ENCODE assay signal across 13 cellular contexts in the genomic region with DNA sequence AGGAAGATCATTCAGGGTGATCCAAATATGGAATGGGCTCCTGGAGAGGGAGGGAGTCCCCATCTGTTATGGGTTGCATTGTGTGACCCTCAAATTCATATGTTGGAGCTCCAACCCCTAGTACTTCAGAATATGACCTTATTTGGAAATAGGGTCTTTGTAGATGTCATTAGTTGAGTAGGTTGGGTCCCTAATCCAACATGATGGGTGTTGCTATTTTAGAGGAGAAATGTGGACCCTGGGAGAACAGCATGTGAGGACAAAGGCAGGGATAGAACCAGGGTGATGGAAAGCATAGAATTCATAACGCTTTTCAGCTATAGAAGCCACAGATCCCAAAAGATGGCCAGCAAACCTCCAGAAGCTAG.
DNase-seq lines count a peak whose midpoint lies in the region; ATAC-seq, FAIRE-seq and TF ChIP-seq lines count a peak whose summit lies in the region.
"Had no signal": no experiment of that assay in that cellular context is flagged by ENCODE, and none has a peak within 500 bp of the region (broad histone marks: within the 10 kb centered on the region; RNA-seq: fewer than 3 reads in every experiment).

No MANE protein-coding gene starts in this region.

- H3K36me3 ChIP-seq in cardiac muscle cell, result no peaks in the 10 kb centered on the region
- H3K36me3 ChIP-seq in left ventricle myocardium inferior, result no peaks in the 10 kb centered on the region
- H3K36me3 ChIP-seq in keratinocyte (ENCODE audit: control insufficient read depth in 2 of 2, extremely low read depth in 1 of 2, insufficient read depth in 2 of 2, low read length in 2 of 2), result no peaks in the 10 kb centered on the region
- H3K36me3 ChIP-seq in upper lobe of left lung, result no peaks in the 10 kb centered on the region

- H3K9me1 ChIP-seq in keratinocyte (ENCODE audit: control insufficient read depth, extremely low read depth, insufficient read depth, low read length), result no peaks in the 10 kb centered on the region

- in situ Hi-C loops in KBM-7 (cut with MboI; ENCODE audit: low pct_unique_long_range_greater_than_20kb, low sequenced_read_pairs), result no loop called here

- TF ChIP-seq CTCF in cardiac muscle cell (IDR thresholded peaks at IDR 0.05; ENCODE audit: low read depth, low read length) (no peak), left ventricle myocardium inferior (IDR thresholded peaks at IDR 0.05; ENCODE audit: borderline replicate concordance) (no peak), keratinocyte (optimal IDR thresholded peaks at IDR 0.05 in 1 of 3, IDR thresholded peaks at IDR 0.05 in 1 of 3, conservative IDR thresholded peaks at IDR 0.05 in 1 of 3; ENCODE audit: extremely low read depth in 1 of 3, insufficient read depth in 2 of 3, low read length in 3 of 3) (no peak), upper lobe of left lung (IDR thresholded peaks at IDR 0.05) (no peak)

- TF ChIP-seq EP300 in upper lobe of left lung (IDR thresholded peaks at IDR 0.05), result no peak

- no peaks in the 10 kb centered on the region for H3K9me3 Mint-ChIP-seq in activated CD4-positive, alpha-beta memory T cell treated with anti-CD3 and anti-CD28 coated beads for 36 hours

- no peak overlapping the region for H3K9ac ChIP-seq in keratinocyte (ENCODE audit: control insufficient read depth, extremely low read depth, insufficient read depth, low read length)
- H3K9ac ChIP-seq: GM23248 had no signal

- H3K4me3 ChIP-seq in cardiac muscle cell (no peak overlapping the region), left ventricle myocardium inferior (no peak overlapping the region), keratinocyte (ENCODE audit: control insufficient read depth in 2 of 3, extremely low read depth in 1 of 3, insufficient read depth in 2 of 3, low read depth in 1 of 3, low read length in 3 of 3) (no peak overlapping the region), upper lobe of left lung (no peak overlapping the region)
- H3K4me3 ChIP-seq: GM23248, psoas muscle had no signal

- no peak overlapping the region for H3K4me2 ChIP-seq in keratinocyte (ENCODE audit: control insufficient read depth, extremely low read depth, insufficient read depth, low read depth, low read length)

- H3K4me1 ChIP-seq in cardiac muscle cell (ENCODE audit: low read depth) (peaks cover 25% of the 10 kb centered on the region), left ventricle myocardium inferior (peaks cover 35% of the 10 kb centered on the region), keratinocyte (ENCODE audit: control insufficient read depth, extremely low read depth, insufficient read depth, low read length) (peaks cover 40% of the 10 kb centered on the region), upper lobe of left lung (peaks cover 25 to 32% (median 29%) of the 10 kb centered on the region in 4 donors)
- H3K4me1 ChIP-seq: psoas muscle had no signal

- H3K27ac Mint-ChIP-seq in activated CD4-positive, alpha-beta memory T cell treated with anti-CD3 and anti-CD28 coated beads for 36 hours, result peak overlapping the region; percentile 79

- peaks cover 48% of the 10 kb centered on the region for H3K4me1 Mint-ChIP-seq in activated CD4-positive, alpha-beta memory T cell treated with anti-CD3 and anti-CD28 coated beads for 36 hours (ENCODE audit: low read depth)

- H3K4me3 Mint-ChIP-seq in activated CD4-positive, alpha-beta memory T cell treated with anti-CD3 and anti-CD28 coated beads for 36 hours, result no peak overlapping the region

- ATAC-seq in upper lobe of left lung (ENCODE audit: low FRiP score in 2 of 2) (no peak), GM21390 (IDR thresholded peaks at IDR 0.05; ENCODE audit: unreplicated experiment) (no peak)

- POLR2A ChIA-PET in activated CD4-positive, alpha-beta memory T cell treated with anti-CD3 and anti-CD28 coated beads for 36 hours (lab: Charles Lee), result interaction anchor here (0.9 to 1.4 kb wide), 5 partner anchors 30 to 109 kb away, joined by 3 read pairs; no protein-coding TSS in a partner anchor

- DNase-seq in cardiac muscle cell (ENCODE audit: low read depth in 1 of 2, low spot score in 1 of 2) (no peak), left ventricle myocardium inferior (no peak), keratinocyte (ENCODE audit: low read depth, low spot score) (no peak), upper lobe of left lung (no peak), KBM-7 (no peak)
- no peak for DNase-seq in activated CD4-positive, alpha-beta memory T cell treated with anti-CD3 and anti-CD28 coated beads for 36 hours
- no peak for DNase-seq in stimulated activated CD4-positive, alpha-beta T cell treated with anti-CD3 and anti-CD28 coated beads, Interleukin-1b, Interleukin-23, amount 100 ng/mL, for 48 hours
- DNase-seq: hippocampal formation, NCI-H2081, NCI-H748 treated with DMSO at 0.1 percent for 48 hours, psoas muscle had no signal

- no peaks in the 10 kb centered on the region for H4K20me1 ChIP-seq in keratinocyte (ENCODE audit: control insufficient read depth, extremely low read depth, insufficient read depth, low read length)

- no peak overlapping the region for H2AFZ ChIP-seq in keratinocyte (ENCODE audit: control insufficient read depth, low read length)
- H2AFZ ChIP-seq: GM23248 had no signal

- H3K36me3 Mint-ChIP-seq in activated CD4-positive, alpha-beta memory T cell treated with anti-CD3 and anti-CD28 coated beads for 36 hours, result no peaks in the 10 kb centered on the region

- H3K79me2 ChIP-seq in keratinocyte (ENCODE audit: control insufficient read depth, insufficient read depth, low read length), result no peaks in the 10 kb centered on the region

- no peaks in the 10 kb centered on the region for H3K27me3 Mint-ChIP-seq in activated CD4-positive, alpha-beta memory T cell treated with anti-CD3 and anti-CD28 coated beads for 36 hours

- FAIRE-seq in keratinocyte (lab: Jason Lieb, UNC), result no peak

- WGBS in upper lobe of left lung, 2 donors, result 100% methylated on average over 1 of the region's 1 CpG

- H3K9me3 ChIP-seq in cardiac muscle cell (ENCODE audit: low read depth) (no peaks in the 10 kb centered on the region), left ventricle myocardium inferior (replicated peaks) (no peaks in the 10 kb centered on the region), keratinocyte (ENCODE audit: control insufficient read depth, low read depth, low read length) (no peaks in the 10 kb centered on the region), upper lobe of left lung (no peaks in the 10 kb centered on the region)
- H3K9me3 ChIP-seq: psoas muscle had no signal

- CTCF ChIA-PET in activated CD4-positive, alpha-beta memory T cell treated with anti-CD3 and anti-CD28 coated beads for 36 hours (lab: Charles Lee), result interaction anchor here (0.8 to 1.0 kb wide), 2 partner anchors 41 to 43 kb away, joined by 3 to 4 read pairs; no protein-coding TSS in a partner anchor

- TF ChIP-seq POLR2A in upper lobe of left lung (IDR thresholded peaks at IDR 0.05), result no peak

- H3K27ac ChIP-seq in cardiac muscle cell, result peak overlapping the region; percentile 89
- no peak overlapping the region for H3K27ac ChIP-seq in left ventricle myocardium inferior (replicated peaks)
- peak overlapping the region; percentile 4 for H3K27ac ChIP-seq in keratinocyte (ENCODE audit: control insufficient read depth, insufficient read depth, low read length)
- peak overlapping the region; percentile 18 to 43 (median 26) for H3K27ac ChIP-seq in upper lobe of left lung
- H3K27ac ChIP-seq: GM23248, psoas muscle had no signal

- intact Hi-C loops in left ventricle myocardium inferior (cut with micrococcal nuclease), result no loop called here
- intact Hi-C loops in activated CD4-positive, alpha-beta memory T cell treated with anti-CD3 and anti-CD28 coated beads for 36 hours (cut with micrococcal nuclease), result no loop called here

- no peaks in the 10 kb centered on the region for H3K27me3 ChIP-seq in cardiac muscle cell
- H3K27me3 ChIP-seq in left ventricle myocardium inferior (ENCODE audit: low read depth), result no peaks in the 10 kb centered on the region
- H3K27me3 ChIP-seq in keratinocyte (ENCODE audit: control insufficient read depth, extremely low read depth, insufficient read depth, low read length), result no peaks in the 10 kb centered on the region
- H3K27me3 ChIP-seq in upper lobe of left lung, result no peaks in the 10 kb centered on the region

- dilution Hi-C loops in keratinocyte (cut with MboI; ENCODE audit: extremely low pct_ligation_motif_present, low sequenced_read_pairs), result no loop called here
